In the genomic region with DNA sequence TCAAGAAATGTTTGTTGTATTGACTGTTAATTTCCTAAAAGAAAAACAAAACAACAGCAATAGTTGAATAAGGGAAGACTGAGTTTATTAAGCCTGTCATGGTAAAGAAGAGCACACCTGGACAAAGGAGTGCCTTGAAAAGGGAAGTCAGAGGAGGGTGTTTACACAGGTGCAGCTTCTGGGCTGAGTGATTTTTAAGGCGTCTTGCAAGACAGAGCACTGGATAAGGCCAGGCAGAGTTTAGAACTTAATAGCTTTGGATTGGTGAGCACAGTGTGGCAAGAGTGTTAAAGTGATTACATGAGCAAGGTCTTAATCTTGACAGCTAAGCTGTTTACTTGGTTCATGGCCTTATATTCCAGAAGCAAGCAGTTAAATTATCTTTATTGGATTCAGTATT, we compare ENCODE assay signal across 24 cellular contexts.
DNase-seq lines count a peak whose midpoint lies in the region; ATAC-seq and TF ChIP-seq lines count a peak whose summit lies in the region.
"Had no signal": no experiment of that assay in that cellular context is flagged by ENCODE, and none has a peak within 500 bp of the region (broad histone marks: within the 10 kb centered on the region; RNA-seq: fewer than 3 reads in every experiment).

No MANE protein-coding gene starts in this region.

- H3K14ac ChIP-seq in mesenchymal stem cell (ENCODE audit: low read length in 2 of 2): no peak overlapping the region

- no peaks in the 10 kb centered on the region for H3K27me3 Mint-ChIP-seq in activated naive CD4-positive, alpha-beta T cell treated with anti-CD3 and anti-CD28 coated beads for 36 hours (ENCODE audit: low read depth)
- H3K27me3 Mint-ChIP-seq: CD4-positive, CD25-positive, alpha-beta regulatory T cell; IgD-negative memory B cell had no signal

- no peak overlapping the region for H3K4me2 ChIP-seq in mesenchymal stem cell (ENCODE audit: low read length, poor library complexity, severe bottlenecking)
- H3K4me2 ChIP-seq: BLaER1, PC-9 had no signal

- no peaks in the 10 kb centered on the region for H3K9me3 ChIP-seq in WERI-Rb-1 (ENCODE audit: severe bottlenecking)
- H3K9me3 ChIP-seq in mesenchymal stem cell (ENCODE audit: control insufficient read depth, low read length): peaks cover 26% of the 10 kb centered on the region
- H3K9me3 ChIP-seq in effector memory CD4-positive, alpha-beta T cell (ENCODE audit: control insufficient read depth, low read length): no peaks in the 10 kb centered on the region
- H3K9me3 ChIP-seq: BLaER1, SJSA1 had no signal

- H3K36me3 ChIP-seq in WERI-Rb-1: no peaks in the 10 kb centered on the region
- no peaks in the 10 kb centered on the region for H3K36me3 ChIP-seq in mesenchymal stem cell (ENCODE audit: control insufficient read depth in 1 of 2, insufficient read depth in 2 of 2, low read depth in 1 of 2, low read length in 2 of 2)
- H3K36me3 ChIP-seq in effector memory CD4-positive, alpha-beta T cell (ENCODE audit: control insufficient read depth, insufficient read depth, low read length): no peaks in the 10 kb centered on the region
- H3K36me3 ChIP-seq: BLaER1, SJSA1 had no signal

- WGBS in mesenchymal stem cell: 52% methylated on average over 1 of the region's 1 CpG

- H3K4me3 Mint-ChIP-seq in activated naive CD4-positive, alpha-beta T cell treated with anti-CD3 and anti-CD28 coated beads for 36 hours: no peak overlapping the region
- H3K4me3 Mint-ChIP-seq: CD4-positive, CD25-positive, alpha-beta regulatory T cell; IgD-negative memory B cell had no signal

- ATAC-seq in HG02970 (IDR thresholded peaks at IDR 0.05; ENCODE audit: low FRiP score, unreplicated experiment): no peak
- ATAC-seq: GM12878, HCT116 had no signal

- peak; percentile 7 for DNase-seq in DMS79 (lab: John Stamatoyannopoulos, UW)
- DNase-seq in NCI-H69 (lab: John Stamatoyannopoulos, UW): peak; percentile 16
- peak; percentile 52 for DNase-seq in WERI-Rb-1
- no peak for DNase-seq in mesenchymal stem cell
- no peak for DNase-seq in mesenteric fat pad (ENCODE audit: low spot score)
- DNase-seq in activated naive CD4-positive, alpha-beta T cell treated with anti-CD3 and anti-CD28 coated beads for 36 hours: no peak
- DNase-seq in effector memory CD4-positive, alpha-beta T cell: no peak
- DNase-seq: CD4-positive, CD25-positive, alpha-beta regulatory T cell; DMS53; EL; GDM1; NCI-H1092 treated with DMSO at 0.1 percent for 48 hours; NCI-H146; NCI-H1930; NCI-H2107; PC-9; Right ventricle myocardium superior had no signal

- H2BK5ac ChIP-seq in mesenchymal stem cell (ENCODE audit: low read depth, low read length, poor library complexity, severe bottlenecking): no peak overlapping the region

- no peaks in the 10 kb centered on the region for H3K36me3 Mint-ChIP-seq in activated naive CD4-positive, alpha-beta T cell treated with anti-CD3 and anti-CD28 coated beads for 36 hours (ENCODE audit: low read depth)
- H3K36me3 Mint-ChIP-seq: CD4-positive, CD25-positive, alpha-beta regulatory T cell; IgD-negative memory B cell had no signal

- H3K27ac Mint-ChIP-seq in activated naive CD4-positive, alpha-beta T cell treated with anti-CD3 and anti-CD28 coated beads for 36 hours: no peak overlapping the region
- H3K27ac Mint-ChIP-seq: CD4-positive, CD25-positive, alpha-beta regulatory T cell; IgD-negative memory B cell had no signal

- H3K4ac ChIP-seq in mesenchymal stem cell (ENCODE audit: low read depth in 1 of 2, low read length in 2 of 2): no peak overlapping the region

- H4K91ac ChIP-seq in mesenchymal stem cell (ENCODE audit: low read length): no peak overlapping the region

- H2AK5ac ChIP-seq in mesenchymal stem cell (ENCODE audit: low read length, severe bottlenecking): no peak overlapping the region

- H3K9me3 Mint-ChIP-seq in activated naive CD4-positive, alpha-beta T cell treated with anti-CD3 and anti-CD28 coated beads for 36 hours: peaks cover 7% of the 10 kb centered on the region

- H2BK15ac ChIP-seq in mesenchymal stem cell (ENCODE audit: low read depth, poor library complexity, severe bottlenecking): no peak overlapping the region

- H3K4me1 ChIP-seq in mesenchymal stem cell (ENCODE audit: control insufficient read depth, insufficient read depth, low read depth, low read length): no peaks in the 10 kb centered on the region
- H3K4me1 ChIP-seq in effector memory CD4-positive, alpha-beta T cell (ENCODE audit: control insufficient read depth, insufficient read depth, low read length, poor library complexity, severe bottlenecking): no peaks in the 10 kb centered on the region
- H3K4me1 ChIP-seq: BLaER1, SJSA1 had no signal

- H2BK12ac ChIP-seq in mesenchymal stem cell (ENCODE audit: low read length in 2 of 2): no peak overlapping the region

- H3K4me1 Mint-ChIP-seq in activated naive CD4-positive, alpha-beta T cell treated with anti-CD3 and anti-CD28 coated beads for 36 hours (ENCODE audit: low read depth): no peaks in the 10 kb centered on the region
- H3K4me1 Mint-ChIP-seq: CD4-positive, CD25-positive, alpha-beta regulatory T cell; IgD-negative memory B cell had no signal

- H2AFZ ChIP-seq in mesenchymal stem cell (ENCODE audit: low read depth, low read length): no peak overlapping the region
- H2AFZ ChIP-seq: PC-9 had no signal

- no peak overlapping the region for H4K8ac ChIP-seq in mesenchymal stem cell (ENCODE audit: low read length)

- H3K27me3 ChIP-seq in WERI-Rb-1 (ENCODE audit: insufficient read depth, low read depth, severe bottlenecking) (no peaks in the 10 kb centered on the region), mesenchymal stem cell (ENCODE audit: control insufficient read depth in 1 of 2, insufficient read depth in 1 of 2, low read length in 2 of 2) (no peaks in the 10 kb centered on the region)
- no peaks in the 10 kb centered on the region for H3K27me3 ChIP-seq in effector memory CD4-positive, alpha-beta T cell (replicated peaks; ENCODE audit: control insufficient read depth, insufficient read depth, low read length, poor library complexity, severe bottlenecking)
- H3K27me3 ChIP-seq: BLaER1, SJSA1 had no signal

- CTCF ChIA-PET in activated naive CD4-positive, alpha-beta T cell treated with anti-CD3 and anti-CD28 coated beads for 36 hours (lab: Charles Lee): no interaction called here

- no peaks in the 10 kb centered on the region for H3K79me1 ChIP-seq in mesenchymal stem cell (replicated peaks; ENCODE audit: low read length, poor library complexity, severe bottlenecking)

- no peak overlapping the region for H3K18ac ChIP-seq in mesenchymal stem cell (ENCODE audit: low read depth in 1 of 2, low read length in 2 of 2)

- H3K27ac ChIP-seq in WERI-Rb-1 (no peak overlapping the region), mesenchymal stem cell (ENCODE audit: low read length, poor library complexity, severe bottlenecking) (no peak overlapping the region)
- no peak overlapping the region for H3K27ac ChIP-seq in effector memory CD4-positive, alpha-beta T cell (ENCODE audit: insufficient read depth, low read length, poor library complexity, severe bottlenecking)
- H3K27ac ChIP-seq: BLaER1, HL-60, PC-9, SJSA1 had no signal

- no peak for TF ChIP-seq CTCF in WERI-Rb-1 (IDR thresholded peaks at IDR 0.05; ENCODE audit: low read depth, low read length)

- no peak overlapping the region for H3K23ac ChIP-seq in mesenchymal stem cell (ENCODE audit: low read length in 2 of 2)

- intact Hi-C loops in activated naive CD4-positive, alpha-beta T cell treated with anti-CD3 and anti-CD28 coated beads for 36 hours (cut with micrococcal nuclease): no loop called here

- peak overlapping the region; percentile 34 for H2BK120ac ChIP-seq in mesenchymal stem cell (ENCODE audit: low read depth, low read length)

- H3K9ac ChIP-seq in mesenchymal stem cell (ENCODE audit: low read length): no peak overlapping the region
- H3K9ac ChIP-seq: BLaER1 had no signal

- H3K4me3 ChIP-seq in WERI-Rb-1 (ENCODE audit: low read depth, low read length) (no peak overlapping the region), mesenchymal stem cell (ENCODE audit: insufficient read depth in 1 of 2, low read depth in 1 of 2, low read length in 2 of 2) (no peak overlapping the region)
- no peak overlapping the region for H3K4me3 ChIP-seq in effector memory CD4-positive, alpha-beta T cell (ENCODE audit: insufficient read depth, low read depth, low read length, poor library complexity, severe bottlenecking)
- H3K4me3 ChIP-seq: BLaER1, GM12878, PC-9, SJSA1 had no signal

Comparison
In these comparisons a context has a peak if more than half of its experiments do, and no peak if none do; other contexts are left out.
1. DNase-seq: peak in DMS79 (single experiment), NCI-H69 (single experiment) and WERI-Rb-1 (single experiment); none in mesenchymal stem cell (single experiment), mesenteric fat pad (single experiment), activated naive CD4-positive, alpha-beta T cell treated with anti-CD3 and anti-CD28 coated beads for 36 hours (single experiment) and effector memory CD4-positive, alpha-beta T cell (0 of 3).